18 cellular contexts compared by ENCODE assay signal in genomic region chr4:56267558-56267957, GRCh38.
DNase-seq lines count a peak whose midpoint lies in the region; ATAC-seq and TF ChIP-seq lines count a peak whose summit lies in the region.
"Had no signal": no experiment of that assay in that cellular context is flagged by ENCODE, and none has a peak within 500 bp of the region (broad histone marks: within the 10 kb centered on the region; RNA-seq: fewer than 3 reads in every experiment).

No MANE protein-coding gene starts in this region.

- DNase-seq in NCI-H2227 treated with DMSO at 0.1 percent for 48 hours (lab: John Stamatoyannopoulos, UW) = peak; percentile 12
- no peak for DNase-seq in NCI-H2227 (lab: John Stamatoyannopoulos, UW; ENCODE audit: unreplicated experiment)
- peak; percentile 38 for DNase-seq in hepatocyte (ENCODE audit: low spot score)
- DNase-seq in mucosa of descending colon = peak in 1 of 3 donors; percentile 31
- DNase-seq in NCI-H524 treated with DMSO at 0.1 percent for 48 hours (lab: John Stamatoyannopoulos, UW) = no peak
- DNase-seq: AML-193; Caco-2; Calu3; CD4-positive, alpha-beta T cell; CD8-positive, alpha-beta T cell; DMS79 treated with DMSO at 0.1 percent for 48 hours; GF-D8 had no signal

- intact Hi-C loops in mucosa of descending colon (cut with DNase I, micrococcal nuclease) = no loop called here

- H2AFZ ChIP-seq in hepatocyte = no peak overlapping the region

- no peaks in the 10 kb centered on the region for H3K9me2 ChIP-seq in hepatocyte (replicated peaks; ENCODE audit: insufficient read depth)

- TF ChIP-seq POLR2A in GM18505 (IDR thresholded peaks at IDR 0.05; ENCODE audit: borderline replicate concordance, extremely low read depth, insufficient read depth, insufficient read length) = no peak

- H3K9me3 ChIP-seq in hepatocyte (ENCODE audit: low read depth) (no peaks in the 10 kb centered on the region), mucosa of descending colon (no peaks in the 10 kb centered on the region)
- H3K9me3 ChIP-seq: A549, Caco-2 had no signal

- peak overlapping the region; percentile 79 for H3K27ac ChIP-seq in hepatocyte
- H3K27ac ChIP-seq: 22Rv1; A549; BLaER1 treated with 17β-estradiol and CSF1 and Interleukin-3, amounts not matched to agents 10 nM and 100 nM; C4-2B had no signal

- H3K4me1 ChIP-seq in hepatocyte (ENCODE audit: insufficient read depth) (peaks cover 12% of the 10 kb centered on the region), mucosa of descending colon (ENCODE audit: low read depth) (peaks cover 10% of the 10 kb centered on the region)
- H3K4me1 ChIP-seq: A549; BLaER1 treated with 17β-estradiol and CSF1 and Interleukin-3, amounts not matched to agents 10 nM and 100 nM; Caco-2 had no signal

- H3K36me3 ChIP-seq in hepatocyte (replicated peaks; ENCODE audit: insufficient read depth, low read depth) (no peaks in the 10 kb centered on the region), mucosa of descending colon (ENCODE audit: low read depth) (no peaks in the 10 kb centered on the region)

- H3K79me2 ChIP-seq in hepatocyte = peaks cover 3% of the 10 kb centered on the region

- TF ChIP-seq CTCF in hepatocyte (IDR thresholded peaks at IDR 0.05; ENCODE audit: poor library complexity) = no peak
- TF ChIP-seq CTCF in mucosa of descending colon (IDR thresholded peaks at IDR 0.05) = no peak

- H3K4me3 ChIP-seq in hepatocyte (no peak overlapping the region), mucosa of descending colon (no peak overlapping the region)
- H3K4me3 ChIP-seq: A549; BLaER1 treated with 17β-estradiol and CSF1 and Interleukin-3, amounts not matched to agents 10 nM and 100 nM had no signal

- no peaks in the 10 kb centered on the region for H4K20me1 ChIP-seq in hepatocyte (ENCODE audit: insufficient read depth, poor library complexity, severe bottlenecking)
- H4K20me1 ChIP-seq: BLaER1 treated with 17β-estradiol and CSF1 and Interleukin-3, amounts not matched to agents 10 nM and 100 nM had no signal

- 80% methylated on average over 4 of the region's 4 CpGs for WGBS in hepatocyte (ENCODE audit: low lambda C conversion rate, missing lambda C conversion rate)

- no peaks in the 10 kb centered on the region for H3K27me3 ChIP-seq in hepatocyte
- H3K27me3 ChIP-seq: BLaER1 treated with 17β-estradiol and CSF1 and Interleukin-3, amounts not matched to agents 10 nM and 100 nM had no signal

- peak overlapping the region; percentile 48 for H3K4me2 ChIP-seq in hepatocyte
- H3K4me2 ChIP-seq: A549; BLaER1 treated with 17β-estradiol and CSF1 and Interleukin-3, amounts not matched to agents 10 nM and 100 nM had no signal

- peak; percentile 65 for ATAC-seq in mucosa of descending colon
- ATAC-seq in GM19467 (IDR thresholded peaks at IDR 0.05; ENCODE audit: unreplicated experiment) = no peak
- ATAC-seq in GM18505 (IDR thresholded peaks at IDR 0.05; ENCODE audit: unreplicated experiment) = no peak
- ATAC-seq: A549; CD8-positive, alpha-beta T cell had no signal

Comparison
In these comparisons a context has a peak if more than half of its experiments do, and no peak if none do; other contexts are left out.
1. DNase-seq: peak in NCI-H2227 treated with DMSO at 0.1 percent for 48 hours (single experiment) and hepatocyte (single experiment); none in NCI-H2227 (single experiment) and NCI-H524 treated with DMSO at 0.1 percent for 48 hours (single experiment).